18 cellular contexts compared by ENCODE assay signal in genomic region chr14:51336304-51336703, GRCh38.
A peak's percentile ranks its signal among the peaks of the same experiment; 100 is the strongest.
DNase-seq lines count a peak whose midpoint lies in the region; ATAC-seq and TF ChIP-seq lines count a peak whose summit lies in the region.
"Had no signal": no experiment of that assay in that cellular context is flagged by ENCODE, and none has a peak within 500 bp of the region (broad histone marks: within the 10 kb centered on the region; RNA-seq: fewer than 3 reads in every experiment).

No MANE protein-coding gene starts in this region.

- no peak for ATAC-seq in CD8-positive, alpha-beta T cell
- peak; percentile 35 for ATAC-seq in gastroesophageal sphincter
- no peak for ATAC-seq in GM21528 (IDR thresholded peaks at IDR 0.05; ENCODE audit: low FRiP score, unreplicated experiment)
- ATAC-seq: HCT116 had no signal

- DNase-seq in CD8-positive, alpha-beta T cell = no peak
- DNase-seq in breast epithelium (ENCODE audit: low spot score in 2 of 2) = no peak
- DNase-seq in NCI-H774 (lab: John Stamatoyannopoulos, UW) = no peak
- DNase-seq in activated naive CD4-positive, alpha-beta T cell treated with anti-CD3 and anti-CD28 coated beads, Interleukin-2, amount 50 U/mL, for 16 hours = no peak
- DNase-seq in AG08396 (ENCODE audit: low spot score) = no peak
- DNase-seq: CD8-positive, alpha-beta memory T cell; DND-41; NCI-H187; NCI-H226; NCI-H526 treated with DMSO at 0.1 percent for 48 hours; NK-92 treated with Interleukin-12 subunit alpha and Interleukin-12 subunit beta, amount 100 ng/mL, for 24 hours had no signal

- no peak for TF ChIP-seq EP300 in gastroesophageal sphincter (IDR thresholded peaks at IDR 0.05)

- intact Hi-C loops in CD8-positive, alpha-beta T cell (cut with DNase I, micrococcal nuclease) = no loop called here
- intact Hi-C loops in breast epithelium (cut with DNase I; ENCODE audit: low total_unique reads) = no loop called here

- CTCF ChIA-PET in CD8-positive, alpha-beta T cell (lab: Charles Lee) = no interaction called here

- no peak for TF ChIP-seq CTCF in CD8-positive, alpha-beta T cell (IDR thresholded peaks at IDR 0.05)
- TF ChIP-seq CTCF in breast epithelium (IDR thresholded peaks at IDR 0.05) (no peak), gastroesophageal sphincter (IDR thresholded peaks at IDR 0.05) (no peak)

- no peaks in the 10 kb centered on the region for H3K27me3 ChIP-seq in CD8-positive, alpha-beta T cell (ENCODE audit: insufficient read depth, low read length)
- H3K27me3 ChIP-seq in breast epithelium (no peaks in the 10 kb centered on the region), gastroesophageal sphincter (no peaks in the 10 kb centered on the region)
- H3K27me3 ChIP-seq: BLaER1 had no signal

- no peaks in the 10 kb centered on the region for H3K4me1 ChIP-seq in CD8-positive, alpha-beta T cell (ENCODE audit: insufficient read depth, low read length)
- H3K4me1 ChIP-seq in breast epithelium = peaks cover 0 to 15% of the 10 kb centered on the region in 2 donors
- H3K4me1 ChIP-seq in gastroesophageal sphincter = peaks cover 11 to 45% (median 15%) of the 10 kb centered on the region in 3 donors
- H3K4me1 ChIP-seq: BLaER1 had no signal

- POLR2A ChIA-PET in CD8-positive, alpha-beta T cell (lab: Charles Lee) = no interaction called here

- H3K4me3 ChIP-seq in CD8-positive, alpha-beta T cell (ENCODE audit: low read depth, low read length) = no peak overlapping the region
- H3K4me3 ChIP-seq in breast epithelium (no peak overlapping the region), gastroesophageal sphincter (no peak overlapping the region), skin epidermis (no peak overlapping the region)
- H3K4me3 ChIP-seq: BLaER1, GM23248 had no signal

- peak overlapping the region; percentile 4 for H3K27ac Mint-ChIP-seq in CD8-positive, alpha-beta T cell
- H3K27ac Mint-ChIP-seq: CD8-positive, alpha-beta memory T cell had no signal

- TF ChIP-seq POLR2A in breast epithelium (IDR thresholded peaks at IDR 0.05) = no peak
- TF ChIP-seq POLR2A in gastroesophageal sphincter (IDR thresholded peaks at IDR 0.05) = no peak

- H3K4me1 Mint-ChIP-seq in CD8-positive, alpha-beta T cell (ENCODE audit: low read depth) = no peaks in the 10 kb centered on the region
- H3K4me1 Mint-ChIP-seq: CD8-positive, alpha-beta memory T cell had no signal

- H3K4me3 Mint-ChIP-seq in CD8-positive, alpha-beta T cell = no peak overlapping the region
- H3K4me3 Mint-ChIP-seq: CD8-positive, alpha-beta memory T cell had no signal

- H3K27ac ChIP-seq in CD8-positive, alpha-beta T cell (ENCODE audit: low read depth, low read length) = no peak overlapping the region
- H3K27ac ChIP-seq in breast epithelium (peak overlapping the region; percentile 85 to 90), gastroesophageal sphincter (peak overlapping the region in 2 of 4 donors; percentile 62 to 71), skin epidermis (peak overlapping the region in 14 of 21 experiments; percentile 11 to 87 (median 64))
- H3K27ac ChIP-seq: BLaER1, GM23248, HL-60 had no signal

- H3K9me3 Mint-ChIP-seq in CD8-positive, alpha-beta T cell = no peaks in the 10 kb centered on the region
- H3K9me3 Mint-ChIP-seq: CD8-positive, alpha-beta memory T cell had no signal

- H3K36me3 Mint-ChIP-seq in CD8-positive, alpha-beta T cell = no peaks in the 10 kb centered on the region
- H3K36me3 Mint-ChIP-seq: CD8-positive, alpha-beta memory T cell had no signal

- no peaks in the 10 kb centered on the region for H3K36me3 ChIP-seq in CD8-positive, alpha-beta T cell (ENCODE audit: insufficient read depth, low read length)
- H3K36me3 ChIP-seq in breast epithelium (no peaks in the 10 kb centered on the region), gastroesophageal sphincter (no peaks in the 10 kb centered on the region)
- H3K36me3 ChIP-seq: BLaER1 had no signal

- peaks cover 8% of the 10 kb centered on the region for H3K27me3 Mint-ChIP-seq in CD8-positive, alpha-beta T cell (ENCODE audit: low read depth)

- H3K9me3 ChIP-seq in CD8-positive, alpha-beta T cell (ENCODE audit: low read length) = no peaks in the 10 kb centered on the region
- H3K9me3 ChIP-seq in breast epithelium (no peaks in the 10 kb centered on the region), gastroesophageal sphincter (no peaks in the 10 kb centered on the region)
- H3K9me3 ChIP-seq: BLaER1 had no signal
